In the genomic region with DNA sequence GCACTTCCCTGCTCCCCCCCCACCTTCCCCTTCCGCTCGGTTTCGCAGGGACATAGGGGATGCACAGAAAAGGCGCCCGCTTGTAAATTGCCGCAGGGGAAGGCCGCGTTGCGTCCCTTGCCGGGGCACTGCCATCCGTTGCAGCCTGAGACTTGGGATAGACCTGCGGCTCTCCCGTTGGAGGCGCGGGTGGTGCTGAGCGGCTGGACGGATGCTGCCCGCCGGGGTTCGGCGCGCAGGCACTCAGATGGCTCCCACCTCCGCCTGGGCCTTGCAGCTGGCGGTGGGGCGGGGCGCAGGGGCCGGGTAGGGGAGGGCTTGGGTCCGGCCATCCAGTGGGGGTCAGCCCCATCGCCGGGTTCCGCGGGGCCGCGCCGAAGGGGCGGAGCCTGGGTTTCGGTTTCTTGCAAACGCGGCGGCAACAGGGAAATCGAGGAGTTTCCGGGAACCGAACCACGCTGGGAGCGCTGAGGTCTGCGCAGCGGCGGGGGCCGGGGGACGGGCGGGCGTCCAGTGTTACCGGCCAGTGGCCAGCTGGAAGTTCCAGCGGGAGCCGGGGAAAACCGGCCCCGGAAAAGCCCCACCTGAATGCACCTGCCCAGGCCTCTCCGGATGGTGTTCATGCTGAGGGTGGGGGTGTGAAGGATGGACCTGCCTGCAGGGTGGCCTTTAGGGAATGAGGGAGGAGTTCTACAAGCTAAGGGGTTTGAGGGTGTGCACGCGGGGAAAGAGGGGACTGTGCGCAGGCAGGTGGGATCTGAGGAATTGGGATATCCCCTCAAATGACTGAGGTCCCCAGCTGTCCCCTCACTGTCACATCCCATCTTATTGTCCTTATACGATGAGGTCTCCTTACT, we compare ENCODE assay signal across 8 cellular contexts. TPM values are rescaled to one million over a fixed set of nuclear protein-coding genes. Genes with fewer than 3 reads are reported as not detected.
DNase-seq lines count a peak whose midpoint lies in the region; ATAC-seq, FAIRE-seq and TF ChIP-seq lines count a peak whose summit lies in the region.

No MANE protein-coding gene starts in this region.

- peak; percentile 37 to 56 for DNase-seq in NCI-H2081 (lab: John Stamatoyannopoulos, UW)
- DNase-seq in NCI-H2081 treated with DMSO at 0.1 percent for 48 hours (lab: John Stamatoyannopoulos, UW): no peak
- DNase-seq in NB4 (ENCODE audit: low read depth): peak; percentile 84
- DNase-seq in activated CD4-positive, alpha-beta T cell treated with anti-CD3 and anti-CD28 coated beads for 36 hours: peak; percentile 77
- peak; percentile 64 for DNase-seq in HepG2 (ENCODE audit: low spot score)
- DNase-seq in stimulated activated CD4-positive, alpha-beta T cell treated with anti-CD3 and anti-CD28 coated beads, Interleukin-4, amount 100 ng/mL, for 4 hours: peak; percentile 75 to 77

- TF ChIP-seq CTCF in HEK293 (tag by site-specific recombination; IDR thresholded peaks at IDR 0.05) (0 out of 2 replicates have a peak, but pooled peaks have one; percentile 5), NB4 (IDR thresholded peaks at IDR 0.05; ENCODE audit: low read depth, low read length) (no peak), HepG2 (CRISPR knock-in tag; IDR thresholded peaks at IDR 0.05) (no peak)

- H3K9me3 Mint-ChIP-seq in activated CD4-positive, alpha-beta T cell treated with anti-CD3 and anti-CD28 coated beads for 36 hours (ENCODE audit: low read depth): no peaks in the 10 kb centered on the region

- no peaks in the 10 kb centered on the region for H3K36me3 Mint-ChIP-seq in activated CD4-positive, alpha-beta T cell treated with anti-CD3 and anti-CD28 coated beads for 36 hours (ENCODE audit: low read depth)

- TF ChIP-seq EP300 in HepG2 (IDR thresholded peaks at IDR 0.05; ENCODE audit: low read depth in 2 of 2, low read length in 2 of 2) (0 out of 4 replicates have a peak, but pooled peaks of 1 of the 2 experiments have one; percentile 20), HepG2 (CRISPR knock-in tag; IDR thresholded peaks at IDR 0.05; ENCODE audit: borderline replicate concordance) (no peak)

- peak; percentile 30 for TF ChIP-seq POLR2A in NB4 (IDR thresholded peaks at IDR 0.05; ENCODE audit: extremely low read depth, insufficient read length)
- no peak; a peak in 1 of 4 replicates for TF ChIP-seq POLR2A in HepG2 (IDR thresholded peaks at IDR 0.05; ENCODE audit: insufficient read depth in 1 of 2, low read depth in 2 of 2, low read length in 2 of 2)

- H3K4me2 ChIP-seq in HepG2 (ENCODE audit: low read depth, low read length): peak overlapping the region; percentile 95

- H3K9ac ChIP-seq in duodenal mucosa (ENCODE audit: low read depth in 1 of 2, low read length in 2 of 2): peak overlapping the region; percentile 82 to 90
- H3K9ac ChIP-seq in HepG2 (ENCODE audit: insufficient read depth, low read depth, low read length): peak overlapping the region; percentile 73

- H3K9me3 ChIP-seq in HEK293 (ENCODE audit: control insufficient read depth, insufficient read depth, low read depth, low read length) (no peaks in the 10 kb centered on the region), duodenal mucosa (ENCODE audit: control insufficient read depth in 1 of 2, low read length in 2 of 2) (no peaks in the 10 kb centered on the region), HepG2 (ENCODE audit: low read length) (no peaks in the 10 kb centered on the region)

- peak; percentile 3 for ATAC-seq in activated CD4-positive, alpha-beta T cell treated with anti-CD3 and anti-CD28 coated beads for 36 hours
- peak; percentile 63 for ATAC-seq in HepG2

- H4K20me1 ChIP-seq in HepG2 (ENCODE audit: insufficient read depth, low read length): no peaks in the 10 kb centered on the region

- H3K4me3 Mint-ChIP-seq in activated CD4-positive, alpha-beta T cell treated with anti-CD3 and anti-CD28 coated beads for 36 hours: peak overlapping the region; percentile 87

- H2AFZ ChIP-seq in HepG2 (ENCODE audit: low read length): no peak overlapping the region

- H3K36me3 ChIP-seq in HEK293 (ENCODE audit: control insufficient read depth in 2 of 2, insufficient read depth in 1 of 2, low read length in 2 of 2) (no peaks in the 10 kb centered on the region), duodenal mucosa (ENCODE audit: control insufficient read depth in 1 of 2, insufficient read depth in 2 of 2, low read length in 2 of 2) (no peaks in the 10 kb centered on the region), HepG2 (replicated peaks in 1 of 2; ENCODE audit: control insufficient read depth in 1 of 2, insufficient read depth in 2 of 2, low read length in 2 of 2) (no peaks in the 10 kb centered on the region)

- CTCF ChIA-PET in HEK293 (lab: Yijun Ruan, JAX) (interaction anchor here (1.0 to 7.7 kb wide), 10 partner anchors 9 to 432 kb away, joined by 3 to 140 read pairs (median 6); no protein-coding TSS in a partner anchor), HepG2 (lab: Yijun Ruan, JAX; ENCODE audit: low intra/inter-chr PET ratio, low total read pairs) (no interaction called here)
- CTCF ChIA-PET in activated CD4-positive, alpha-beta T cell treated with anti-CD3 and anti-CD28 coated beads for 36 hours (lab: Charles Lee): interaction anchor here (0.5 to 10.3 kb wide), 16 partner anchors 9 to 379 kb away, joined by 3 to 308 read pairs (median 5); no protein-coding TSS in a partner anchor

- H3K4me1 ChIP-seq in HEK293 (ENCODE audit: control insufficient read depth, insufficient read depth, low read length) (peaks cover 4% of the 10 kb centered on the region), duodenal mucosa (ENCODE audit: control insufficient read depth in 1 of 2, insufficient read depth in 2 of 2, low read length in 2 of 2) (peaks cover 61 to 80% of the 10 kb centered on the region in 2 donors), HepG2 (ENCODE audit: insufficient read depth, low read length) (peaks cover 65% of the 10 kb centered on the region)

- TSS peak; percentile 76 for BruUV-seq in HepG2 (replicated peaks; lab: Mats Ljungman, UMichigan)

- H3K4me3 ChIP-seq in HEK293 (ENCODE audit: low read depth, low read length) (peak overlapping the region; percentile 54), NB4 (ENCODE audit: low read depth, low read length) (peak overlapping the region; percentile 65), duodenal mucosa (ENCODE audit: low read depth in 1 of 2, low read length in 2 of 2) (peak overlapping the region; percentile 75 to 87), HepG2 (replicated peaks in 1 of 3; ENCODE audit: insufficient read depth in 1 of 3, low read depth in 2 of 3, low read length in 3 of 3) (peak overlapping the region; percentile 73 to 91 (median 88))

- H3K4me1 Mint-ChIP-seq in activated CD4-positive, alpha-beta T cell treated with anti-CD3 and anti-CD28 coated beads for 36 hours: peaks cover 56% of the 10 kb centered on the region

- peak overlapping the region; percentile 45; the same call in 1 of the 2 replicates for H3K27ac ChIP-seq in HEK293 (ENCODE audit: extremely low read depth, low read depth, low read length)
- H3K27ac ChIP-seq in duodenal mucosa (ENCODE audit: low read depth, low read length): peak overlapping the region; percentile 96
- H3K27ac ChIP-seq in HepG2 (ENCODE audit: extremely low read length, insufficient read depth, low read length): peak overlapping the region; percentile 81

- no peaks in the 10 kb centered on the region for H3K27me3 ChIP-seq in duodenal mucosa (ENCODE audit: control insufficient read depth in 1 of 2, insufficient read depth in 2 of 2, low read length in 2 of 2)
- no peaks in the 10 kb centered on the region for H3K27me3 ChIP-seq in HepG2 (ENCODE audit: control insufficient read depth in 1 of 2, insufficient read depth in 2 of 2, low read length in 2 of 2)

- in situ Hi-C loops in HepG2 (cut with HindIII; ENCODE audit: extremely low pct_ligation_motif_present, low pct_unique_long_range_greater_than_20kb): loop anchor here (10.0 kb wide), 3 partner anchors 72 to 202 kb away; a partner anchor contains a TSS

- no peaks in the 10 kb centered on the region for H3K79me2 ChIP-seq in HepG2 (ENCODE audit: insufficient read depth, low read length)

- peak overlapping the region; percentile 95 for H3K27ac Mint-ChIP-seq in activated CD4-positive, alpha-beta T cell treated with anti-CD3 and anti-CD28 coated beads for 36 hours

- no peaks in the 10 kb centered on the region for H3K27me3 Mint-ChIP-seq in activated CD4-positive, alpha-beta T cell treated with anti-CD3 and anti-CD28 coated beads for 36 hours

- WGBS in HepG2 (ENCODE audit: low lambda C conversion rate): 1% methylated on average over 21 of the region's 62 CpGs

- POLR2A ChIA-PET in HEK293 (lab: Yijun Ruan, JAX) (interaction anchor here (0.6 to 2.7 kb wide), 19 partner anchors 8 to 278 kb away, joined by 3 to 20 read pairs (median 4); a partner anchor contains a TSS), HepG2 (lab: Yijun Ruan, JAX) (interaction anchor here (0.9 to 6.9 kb wide), 28 partner anchors 8 to 555 kb away, joined by 3 to 86 read pairs (median 8); a partner anchor contains a TSS)
- POLR2A ChIA-PET in activated CD4-positive, alpha-beta T cell treated with anti-CD3 and anti-CD28 coated beads for 36 hours (lab: Charles Lee): interaction anchor here (0.8 to 8.1 kb wide), 11 partner anchors 8 to 395 kb away, joined by 3 to 116 read pairs (median 6); a partner anchor contains a TSS

- TF ChIP-seq RAD21 in HepG2 (CRISPR knock-in tag; IDR thresholded peaks at IDR 0.05): peak; percentile 15; the same call in 1 of the 2 replicates

- intact Hi-C loops in activated CD4-positive, alpha-beta T cell treated with anti-CD3 and anti-CD28 coated beads for 36 hours (cut with DNase I, micrococcal nuclease): loop anchor here (1.0 to 5.0 kb wide), 8 partner anchors 40 to 554 kb away; a partner anchor contains a TSS
- intact Hi-C loops in HepG2 (cut with micrococcal nuclease; ENCODE audit: unreplicated experiment): loop anchor here (2.0 to 5.0 kb wide), 2 partner anchors 20 to 35 kb away; no protein-coding TSS in a partner anchor

- FAIRE-seq in HepG2 (lab: Jason Lieb, UNC): no peak

RNA-seq across cellular contexts. Expression of a gene that starts 6.3 kb away (rescaled TPM):
- 100 to 1,000 TPM; 121 to 130 TPM for total RNA-seq in activated CD4-positive, alpha-beta T cell treated with anti-CD3 and anti-CD28 coated beads for 36 hours
- total RNA-seq in HepG2 (2016; rRNA removed; fragmentation: Illumina TruSeq; extraction: Trizol): 5.8 and 8.8 TPM in 2 replicates
- 1.2 and 1.9 TPM in 2 replicates for total RNA-seq in HepG2 (2016; cell fraction: cytosol; rRNA removed; fragmentation: Illumina TruSeq; extraction: Trizol; ENCODE audit: low read depth)
- 4.4 and 10.1 TPM in 2 replicates for total RNA-seq in HepG2 (2016; cell fraction: insoluble cytoplasmic fraction; rRNA removed; fragmentation: Illumina TruSeq; extraction: Trizol)
- total RNA-seq in HepG2 (2016; cell fraction: membrane; rRNA removed; fragmentation: Illumina TruSeq; extraction: Trizol): 2.5 and 3.3 TPM in 2 replicates
- 14.5 and 19.2 TPM in 2 replicates for total RNA-seq in HepG2 (2016; cell fraction: nucleus; rRNA removed; fragmentation: Illumina TruSeq; extraction: Trizol)
- 4.1 and 4.4 TPM in 2 replicates for polyA plus RNA-seq in HepG2 (2011; rRNA removed)
- 4.7 and 4.8 TPM in 2 replicates for polyA plus RNA-seq in HepG2 (2011; cell fraction: cytosol; rRNA removed)
- 10.1 and 10.8 TPM in 2 replicates for polyA plus RNA-seq in HepG2 (2011; cell fraction: nucleus; rRNA removed)
- 3.4 and 4.0 TPM in 2 replicates for polyA plus RNA-seq in HepG2 (2012)
- 0.75 and 0.77 TPM in 2 replicates for polyA plus RNA-seq in HepG2 (2016; cell fraction: cytosol; fragmentation: Illumina TruSeq; extraction: Trizol; ENCODE audit: low read depth)
- polyA plus RNA-seq in HepG2 (2016; cell fraction: insoluble cytoplasmic fraction; fragmentation: Illumina TruSeq; extraction: Trizol; ENCODE audit: low read depth): 5.3 and 6.8 TPM in 2 replicates
- 0.80 and 1.4 TPM in 2 replicates for polyA plus RNA-seq in HepG2 (2016; cell fraction: membrane; fragmentation: Illumina TruSeq; extraction: Trizol; ENCODE audit: low read depth)
- polyA plus RNA-seq in HepG2 (2016; cell fraction: nucleus; fragmentation: Illumina TruSeq; extraction: Trizol; ENCODE audit: insufficient read depth, low read depth): 8.7 and 9.9 TPM in 2 replicates
- polyA minus RNA-seq in HepG2 (2011; rRNA and poly(A)+ RNA removed; ENCODE audit: low replicate concordance): 24.0 and 36.4 TPM in 2 replicates
- polyA minus RNA-seq in HepG2 (2011; cell fraction: cytosol; rRNA and poly(A)+ RNA removed): 4.7 and 7.5 TPM in 2 replicates
- polyA minus RNA-seq in HepG2 (2011; cell fraction: nucleus; rRNA and poly(A)+ RNA removed): 28.5 and 37.7 TPM in 2 replicates

RNA-seq across cellular contexts. Expression of a gene that starts 46.5 kb away (rescaled TPM):
- 1 to 10 TPM in 1 of 2 experiments, under 1 TPM in 1; 0.69 to 1.6 TPM for total RNA-seq in activated CD4-positive, alpha-beta T cell treated with anti-CD3 and anti-CD28 coated beads for 36 hours
- not detected in 2 replicates for total RNA-seq in HepG2 (2016; rRNA removed; fragmentation: Illumina TruSeq; extraction: Trizol)
- not detected in 2 replicates for total RNA-seq in HepG2 (2016; cell fraction: cytosol; rRNA removed; fragmentation: Illumina TruSeq; extraction: Trizol; ENCODE audit: low read depth)
- not detected in 2 replicates for total RNA-seq in HepG2 (2016; cell fraction: insoluble cytoplasmic fraction; rRNA removed; fragmentation: Illumina TruSeq; extraction: Trizol)
- not detected in 2 replicates for total RNA-seq in HepG2 (2016; cell fraction: membrane; rRNA removed; fragmentation: Illumina TruSeq; extraction: Trizol)
- not detected in 2 replicates for total RNA-seq in HepG2 (2016; cell fraction: nucleus; rRNA removed; fragmentation: Illumina TruSeq; extraction: Trizol)
- not detected in 2 replicates for polyA plus RNA-seq in HepG2 (2011; rRNA removed)
- not detected in 2 replicates for polyA plus RNA-seq in HepG2 (2011; cell fraction: cytosol; rRNA removed)
- not detected in 2 replicates for polyA plus RNA-seq in HepG2 (2011; cell fraction: nucleus; rRNA removed)
- not detected in 2 replicates for polyA plus RNA-seq in HepG2 (2012)
- not detected in 2 replicates for polyA plus RNA-seq in HepG2 (2016; cell fraction: cytosol; fragmentation: Illumina TruSeq; extraction: Trizol; ENCODE audit: low read depth)
- polyA plus RNA-seq in HepG2 (2016; cell fraction: insoluble cytoplasmic fraction; fragmentation: Illumina TruSeq; extraction: Trizol; ENCODE audit: low read depth): not detected in 2 replicates
- not detected in 2 replicates for polyA plus RNA-seq in HepG2 (2016; cell fraction: membrane; fragmentation: Illumina TruSeq; extraction: Trizol; ENCODE audit: low read depth)
- polyA plus RNA-seq in HepG2 (2016; cell fraction: nucleus; fragmentation: Illumina TruSeq; extraction: Trizol; ENCODE audit: insufficient read depth, low read depth): not detected in 2 replicates
- not detected in 2 replicates for polyA minus RNA-seq in HepG2 (2011; rRNA and poly(A)+ RNA removed; ENCODE audit: low replicate concordance)
- not detected in 2 replicates for polyA minus RNA-seq in HepG2 (2011; cell fraction: cytosol; rRNA and poly(A)+ RNA removed)
- not detected in 2 replicates for polyA minus RNA-seq in HepG2 (2011; cell fraction: nucleus; rRNA and poly(A)+ RNA removed)

RNA-seq across cellular contexts. Expression of a gene that starts 59.9 kb away (rescaled TPM):
- 10 to 100 TPM; 46.0 to 51.3 TPM for total RNA-seq in activated CD4-positive, alpha-beta T cell treated with anti-CD3 and anti-CD28 coated beads for 36 hours
- 23.4 and 40.1 TPM in 2 replicates for total RNA-seq in HepG2 (2016; rRNA removed; fragmentation: Illumina TruSeq; extraction: Trizol)
- total RNA-seq in HepG2 (2016; cell fraction: cytosol; rRNA removed; fragmentation: Illumina TruSeq; extraction: Trizol; ENCODE audit: low read depth): 2.6 and 2.9 TPM in 2 replicates
- 23.3 and 37.9 TPM in 2 replicates for total RNA-seq in HepG2 (2016; cell fraction: insoluble cytoplasmic fraction; rRNA removed; fragmentation: Illumina TruSeq; extraction: Trizol)
- total RNA-seq in HepG2 (2016; cell fraction: membrane; rRNA removed; fragmentation: Illumina TruSeq; extraction: Trizol): 6.3 and 8.5 TPM in 2 replicates
- total RNA-seq in HepG2 (2016; cell fraction: nucleus; rRNA removed; fragmentation: Illumina TruSeq; extraction: Trizol): 33.7 and 36.5 TPM in 2 replicates
- 13.6 and 19.2 TPM in 2 replicates for polyA plus RNA-seq in HepG2 (2011; rRNA removed)
- 7.1 and 10.6 TPM in 2 replicates for polyA plus RNA-seq in HepG2 (2011; cell fraction: cytosol; rRNA removed)
- 24.8 and 26.5 TPM in 2 replicates for polyA plus RNA-seq in HepG2 (2011; cell fraction: nucleus; rRNA removed)
- 20.6 and 27.9 TPM in 2 replicates for polyA plus RNA-seq in HepG2 (2012)
- 0.74 and 1.1 TPM in 2 replicates for polyA plus RNA-seq in HepG2 (2016; cell fraction: cytosol; fragmentation: Illumina TruSeq; extraction: Trizol; ENCODE audit: low read depth)
- 28.7 and 29.8 TPM in 2 replicates for polyA plus RNA-seq in HepG2 (2016; cell fraction: insoluble cytoplasmic fraction; fragmentation: Illumina TruSeq; extraction: Trizol; ENCODE audit: low read depth)
- 1.5 and 3.2 TPM in 2 replicates for polyA plus RNA-seq in HepG2 (2016; cell fraction: membrane; fragmentation: Illumina TruSeq; extraction: Trizol; ENCODE audit: low read depth)
- polyA plus RNA-seq in HepG2 (2016; cell fraction: nucleus; fragmentation: Illumina TruSeq; extraction: Trizol; ENCODE audit: insufficient read depth, low read depth): 26.8 and 32.5 TPM in 2 replicates
- 12.0 and 21.4 TPM in 2 replicates for polyA minus RNA-seq in HepG2 (2011; rRNA and poly(A)+ RNA removed; ENCODE audit: low replicate concordance)
- polyA minus RNA-seq in HepG2 (2011; cell fraction: cytosol; rRNA and poly(A)+ RNA removed): 16.4 and 16.9 TPM in 2 replicates
- 69.9 and 76.1 TPM in 2 replicates for polyA minus RNA-seq in HepG2 (2011; cell fraction: nucleus; rRNA and poly(A)+ RNA removed)

Comparison
In these comparisons a context has a peak if more than half of its experiments do, and no peak if none do; other contexts are left out.
1. H3K27ac ChIP-seq: peak in every context shown above with its lines; median percentile 96 in duodenal mucosa; 81 in HepG2; 45 in HEK293.
2. RNA of a gene that starts 6.3 kb away (total RNA-seq): 121 to 130 TPM in activated CD4-positive, alpha-beta T cell treated with anti-CD3 and anti-CD28 coated beads for 36 hours; 1.2 to 19.2 TPM in HepG2; every median in the first group is over 4 times any median in the second.
3. Peak in every context shown above with its lines, with median percentiles within 50 percentile points of each other: H3K4me3 ChIP-seq.